1 cellular context compared by ENCODE assay signal in the genomic region with DNA sequence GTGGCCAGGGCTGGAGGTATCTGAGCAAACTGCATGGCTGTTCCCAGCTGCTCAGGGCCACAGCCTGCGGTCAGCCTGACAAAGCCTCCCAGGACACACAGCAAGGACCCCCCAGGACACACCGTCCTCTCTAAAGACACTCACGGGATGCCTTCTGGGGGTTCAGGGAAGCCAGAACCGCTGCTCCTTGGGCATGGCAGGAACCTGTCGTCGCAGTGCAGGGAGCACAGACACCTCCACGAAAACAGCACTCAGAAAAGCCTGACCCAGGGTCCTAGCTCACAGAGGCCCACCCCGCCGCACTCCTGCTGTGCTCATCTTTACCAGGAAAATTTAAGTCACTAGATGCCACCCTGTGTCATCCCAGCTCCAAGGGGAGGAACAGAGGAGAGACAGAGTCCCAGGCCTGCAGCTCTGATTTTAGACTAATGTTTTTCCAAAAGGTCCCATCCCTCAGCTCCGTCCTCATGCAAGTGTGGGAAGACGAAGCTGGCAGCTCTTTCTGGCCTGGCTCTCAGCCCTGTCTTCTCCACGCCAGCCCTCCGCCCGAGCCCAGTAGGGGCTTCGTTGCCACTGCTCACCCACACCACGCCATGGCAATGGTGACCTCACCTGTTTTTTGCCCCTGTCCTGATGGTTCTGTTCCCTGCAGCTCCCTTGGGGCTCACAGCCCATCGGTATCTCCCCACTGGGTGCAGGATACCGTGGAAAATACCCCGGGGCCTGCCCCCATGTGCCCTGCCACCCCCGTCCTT.
TF ChIP-seq lines count a peak whose summit lies in the region.

No MANE protein-coding gene starts in this region.

TF ChIP-seq in H1, 55 proteins besides CTCF, POLR2A, EP300 and RAD21:
- TF ChIP-seq KDM1A (IDR thresholded peaks at IDR 0.05; ENCODE audit: borderline replicate concordance, low read length) (no peak), JUN (IDR thresholded peaks at IDR 0.05; ENCODE audit: low read depth, low read length) (no peak), SRF (IDR thresholded peaks at IDR 0.05; ENCODE audit: low read depth, low read length) (no peak), RFX5 (IDR thresholded peaks at IDR 0.05; ENCODE audit: borderline replicate concordance, low read depth, low read length) (no peak), FOSL1 (IDR thresholded peaks at IDR 0.05; ENCODE audit: insufficient read depth, low read depth, low read length) (no peak), MAFK (IDR thresholded peaks at IDR 0.05; ENCODE audit: low read depth, low read length) (no peak), ZNF274 (IDR thresholded peaks at IDR 0.05; ENCODE audit: borderline replicate concordance, extremely low read depth, low read length) (no peak), TAF1 (IDR thresholded peaks at IDR 0.05; ENCODE audit: low read depth, low read length) (no peak), CBX5 (IDR thresholded peaks at IDR 0.05; ENCODE audit: low read depth, low read length) (no peak), TBP (IDR thresholded peaks at IDR 0.05; ENCODE audit: low read depth, low read length) (no peak), NANOG (IDR thresholded peaks at IDR 0.05; ENCODE audit: insufficient read depth, low read depth, low read length, poor library complexity, severe bottlenecking) (no peak), TAF7 (optimal IDR thresholded peaks at IDR 0.05; ENCODE audit: borderline replicate concordance, low read depth, low read length) (no peak), CTBP2 (IDR thresholded peaks at IDR 0.05; ENCODE audit: borderline replicate concordance, insufficient read depth, insufficient read length, low read length) (no peak), SIN3A (conservative IDR thresholded peaks at IDR 0.05 in 1 of 2, IDR thresholded peaks at IDR 0.05 in 1 of 2; ENCODE audit: low read depth in 1 of 2, low read length in 2 of 2) (no peak)
- TF ChIP-seq, protein P1, sequence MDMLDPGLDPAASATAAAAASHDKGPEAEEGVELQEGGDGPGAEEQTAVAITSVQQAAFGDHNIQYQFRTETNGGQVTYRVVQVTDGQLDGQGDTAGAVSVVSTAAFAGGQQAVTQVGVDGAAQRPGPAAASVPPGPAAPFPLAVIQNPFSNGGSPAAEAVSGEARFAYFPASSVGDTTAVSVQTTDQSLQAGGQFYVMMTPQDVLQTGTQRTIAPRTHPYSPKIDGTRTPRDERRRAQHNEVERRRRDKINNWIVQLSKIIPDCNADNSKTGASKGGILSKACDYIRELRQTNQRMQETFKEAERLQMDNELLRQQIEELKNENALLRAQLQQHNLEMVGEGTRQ (IDR thresholded peaks at IDR 0.05; ENCODE audit: low read length): no peak
- TF ChIP-seq, protein P2, sequence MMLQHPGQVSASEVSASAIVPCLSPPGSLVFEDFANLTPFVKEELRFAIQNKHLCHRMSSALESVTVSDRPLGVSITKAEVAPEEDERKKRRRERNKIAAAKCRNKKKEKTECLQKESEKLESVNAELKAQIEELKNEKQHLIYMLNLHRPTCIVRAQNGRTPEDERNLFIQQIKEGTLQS (IDR thresholded peaks at IDR 0.05; ENCODE audit: insufficient read depth, low read depth, low read length): no peak
